ENCODE assay signal across 8 cellular contexts in the genomic region with DNA sequence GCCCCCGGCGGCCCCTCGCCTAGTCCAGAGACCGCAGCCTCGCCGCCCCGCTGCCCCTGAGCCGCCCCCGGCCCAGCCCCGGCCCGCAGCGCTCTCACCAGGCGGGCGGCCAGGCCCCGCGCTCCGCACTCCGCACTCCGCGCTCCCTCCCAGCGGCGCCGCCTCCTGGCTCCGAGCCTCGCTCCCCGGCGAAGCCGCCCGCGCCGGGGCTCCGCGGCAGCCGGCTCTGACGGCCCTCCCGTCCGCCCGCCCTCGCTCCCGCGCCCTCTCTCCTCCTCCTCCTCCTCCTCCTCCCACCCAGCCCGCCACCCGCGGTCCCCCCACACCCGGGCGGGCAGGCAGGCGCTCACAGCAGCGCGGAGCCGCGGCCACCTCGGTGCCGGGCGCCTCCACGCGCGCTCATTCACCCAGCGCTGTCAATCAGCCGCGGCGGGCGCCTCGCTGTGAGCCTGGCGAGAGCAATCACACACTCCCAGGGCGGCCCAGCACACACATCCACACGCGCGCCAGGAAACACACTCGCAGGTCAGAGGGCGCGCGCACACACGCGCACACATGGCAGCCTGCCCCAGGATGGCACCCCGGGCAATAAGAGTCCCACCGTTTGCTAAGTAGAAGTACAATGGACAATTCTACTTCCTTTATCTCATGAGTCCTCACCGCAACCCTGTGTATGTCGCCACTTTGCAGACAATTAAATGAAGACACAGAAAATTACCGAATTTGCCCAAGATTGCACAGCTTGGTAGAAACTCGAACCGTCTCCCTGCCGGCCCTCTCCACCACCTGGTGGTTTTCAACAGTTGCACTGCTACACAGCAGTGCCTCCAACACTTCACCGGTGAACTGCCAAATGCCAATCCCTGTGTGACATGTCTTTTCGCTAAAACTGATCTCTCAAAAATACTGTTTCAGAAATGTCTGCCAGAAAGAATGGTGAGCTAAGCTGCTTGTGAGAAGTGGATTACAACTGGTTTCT. TPM values are rescaled to one million over a fixed set of nuclear protein-coding genes. Genes with fewer than 3 reads are reported as not detected.
A peak's percentile ranks its signal among the peaks of the same experiment; 100 is the strongest.
DNase-seq lines count a peak whose midpoint lies in the region; ATAC-seq and TF ChIP-seq lines count a peak whose summit lies in the region.

A gene (minus strand): TSS at position 228 of the 979 bp plus-strand sequence.

- H3K79me2 ChIP-seq in Loucy (ENCODE audit: insufficient read depth, low read length) = no peaks in the 10 kb centered on the region

- peaks cover 9% of the 10 kb centered on the region for H3K27me3 ChIP-seq in Loucy (ENCODE audit: insufficient read depth, low read length, poor library complexity, severe bottlenecking)
- peaks cover 54% of the 10 kb centered on the region for H3K27me3 ChIP-seq in lower lobe of right lung (ENCODE audit: low read depth)

- H3K9ac ChIP-seq in ES-I3 (ENCODE audit: low read depth, low read length) (peak within 1 kb of the TSS; percentile 78; the same call in 1 of the 2 replicates), Loucy (ENCODE audit: low read depth, low read length, poor library complexity, severe bottlenecking) (peak within 1 kb of the TSS; percentile 61)

- H3K4me3 Mint-ChIP-seq in activated B cell treated with CpG ODN at 0.5 μM for 24 hours = peak within 1 kb of the TSS; percentile 76
- peak within 1 kb of the TSS; percentile 80 to 94 for H3K4me3 Mint-ChIP-seq in stimulated activated naive CD8-positive, alpha-beta T cell treated with anti-CD3 and anti-CD28 coated beads, Interleukin-15, amount 100 ng/mL, for 72 hours

- H3K9me3 Mint-ChIP-seq in activated B cell treated with CpG ODN at 0.5 μM for 24 hours = no peaks in the 10 kb centered on the region
- no peaks in the 10 kb centered on the region for H3K9me3 Mint-ChIP-seq in stimulated activated naive CD8-positive, alpha-beta T cell treated with anti-CD3 and anti-CD28 coated beads, Interleukin-15, amount 100 ng/mL, for 72 hours

- no peaks in the 10 kb centered on the region; the same call in 1 of the 2 replicates for H3K4me1 ChIP-seq in ES-I3 (ENCODE audit: insufficient read depth, low read length)
- H3K4me1 ChIP-seq in Loucy (ENCODE audit: insufficient read depth, low read length, poor library complexity, severe bottlenecking) = peaks cover 11% of the 10 kb centered on the region
- H3K4me1 ChIP-seq in lower lobe of right lung = peaks cover 14% of the 10 kb centered on the region

- peaks cover 62% of the 10 kb centered on the region for H3K27me3 Mint-ChIP-seq in activated B cell treated with CpG ODN at 0.5 μM for 24 hours
- H3K27me3 Mint-ChIP-seq in stimulated activated naive CD8-positive, alpha-beta T cell treated with anti-CD3 and anti-CD28 coated beads, Interleukin-15, amount 100 ng/mL, for 72 hours = peaks cover 95% of the 10 kb centered on the region

- H3K36me3 ChIP-seq in ES-I3 (ENCODE audit: insufficient read depth, low read length) = no peaks in the 10 kb centered on the region
- no peaks in the 10 kb centered on the region for H3K36me3 ChIP-seq in Loucy (ENCODE audit: insufficient read depth, low read length)
- no peaks in the 10 kb centered on the region for H3K36me3 ChIP-seq in lower lobe of right lung

- H3K27ac ChIP-seq in lower lobe of right lung = no peak within 1 kb of the TSS

- H3K27ac Mint-ChIP-seq in activated B cell treated with CpG ODN at 0.5 μM for 24 hours = no peak within 1 kb of the TSS
- peak within 1 kb of the TSS; percentile 77 to 87 for H3K27ac Mint-ChIP-seq in stimulated activated naive CD8-positive, alpha-beta T cell treated with anti-CD3 and anti-CD28 coated beads, Interleukin-15, amount 100 ng/mL, for 72 hours

- H3F3A ChIP-seq in Loucy (ENCODE audit: low read depth) = no peaks in the 10 kb centered on the region

- no peaks in the 10 kb centered on the region for H4K20me1 ChIP-seq in Loucy (ENCODE audit: insufficient read depth, low read length, poor library complexity, severe bottlenecking)

- H3K36me3 Mint-ChIP-seq in activated B cell treated with CpG ODN at 0.5 μM for 24 hours (ENCODE audit: low read depth) = no peaks in the 10 kb centered on the region

- H2AFZ ChIP-seq in Loucy (ENCODE audit: low read length) = peak within 1 kb of the TSS; percentile 41

- H3K9me3 ChIP-seq in ES-I3 (ENCODE audit: control insufficient read depth, insufficient read depth, low read length) = no peaks in the 10 kb centered on the region
- no peaks in the 10 kb centered on the region for H3K9me3 ChIP-seq in Loucy (ENCODE audit: insufficient read depth, low read depth, low read length)
- H3K9me3 ChIP-seq in lower lobe of right lung = no peaks in the 10 kb centered on the region

- H3K9me2 ChIP-seq in Loucy (replicated peaks; ENCODE audit: low read depth, low read length) = no peaks in the 10 kb centered on the region

- CTCF ChIA-PET in activated B cell treated with CpG ODN at 0.5 μM for 24 hours (lab: Charles Lee) = interaction anchor here (0.6 kb wide), 1 partner anchor 1342 kb away, joined by 3 read pairs; no protein-coding TSS in a partner anchor

- intact Hi-C loops in activated B cell treated with CpG ODN at 0.5 μM for 24 hours (cut with micrococcal nuclease) (no loop called here), lower lobe of right lung (cut with DNase I) (no loop called here)

- peaks cover 15% of the 10 kb centered on the region for H3K4me1 Mint-ChIP-seq in activated B cell treated with CpG ODN at 0.5 μM for 24 hours
- peaks cover 25% of the 10 kb centered on the region for H3K4me1 Mint-ChIP-seq in stimulated activated naive CD8-positive, alpha-beta T cell treated with anti-CD3 and anti-CD28 coated beads, Interleukin-15, amount 100 ng/mL, for 72 hours

- DNase-seq in activated B cell treated with CpG ODN at 0.5 μM for 24 hours (no peak), dermis blood vessel endothelial cell (peak; percentile 32), lower lobe of right lung (peak; percentile 62)
- no peak for DNase-seq in stimulated activated naive CD8-positive, alpha-beta T cell treated with anti-CD3 and anti-CD28 coated beads, Interleukin-15, amount 100 ng/mL, for 72 hours

- peak within 1 kb of the TSS; percentile 69 for H3K4me3 ChIP-seq in Loucy (ENCODE audit: low read length, poor library complexity, severe bottlenecking)
- H3K4me3 ChIP-seq in lower lobe of right lung = peak within 1 kb of the TSS; percentile 54

- peak; percentile 36 for TF ChIP-seq CTCF in Loucy (conservative IDR thresholded peaks at IDR 0.05; ENCODE audit: low read length)
- TF ChIP-seq CTCF in activated B cell treated with CpG ODN at 0.5 μM for 24 hours (IDR thresholded peaks at IDR 0.05) = no peak
- no peak for TF ChIP-seq CTCF in lower lobe of right lung (IDR thresholded peaks at IDR 0.05)

- POLR2A ChIA-PET in activated B cell treated with CpG ODN at 0.5 μM for 24 hours (lab: Charles Lee) = no interaction called here

- ATAC-seq in activated B cell treated with CpG ODN at 0.5 μM for 24 hours (ENCODE audit: low read depth) (peak; percentile 64), lower lobe of right lung (peak; percentile 73 to 82), GM21737 (IDR thresholded peaks at IDR 0.05; ENCODE audit: unreplicated experiment) (no peak), GM21423 (IDR thresholded peaks at IDR 0.05; ENCODE audit: unreplicated experiment) (no peak)
- ATAC-seq in stimulated activated naive CD8-positive, alpha-beta T cell treated with anti-CD3 and anti-CD28 coated beads, Interleukin-15, amount 100 ng/mL, for 72 hours = peak; percentile 71

- peak within 1 kb of the TSS; percentile 76 for H3K4me2 ChIP-seq in Loucy (ENCODE audit: low read depth, low read length, poor library complexity, severe bottlenecking)

RNA-seq across cellular contexts. Expression of the gene that starts here (rescaled TPM):
- total RNA-seq in activated B cell treated with CpG ODN at 0.5 μM for 24 hours = 0.10 TPM in 1 of 2 replicates, not detected in the other
- not detected in 2 replicates for total RNA-seq in dermis blood vessel endothelial cell
- total RNA-seq in lower lobe of right lung = 0.47 TPM

Comparison
In these comparisons a context has a peak if more than half of its experiments do, and no peak if none do; other contexts are left out.
1. Peak in ATAC-seq in activated B cell treated with CpG ODN at 0.5 μM for 24 hours; RNA of the gene not detected or under 1 TPM.
2. Peak in DNase-seq in dermis blood vessel endothelial cell; RNA of the gene not detected or under 1 TPM.
3. Peak in DNase-seq, ATAC-seq and H3K4me3 ChIP-seq in lower lobe of right lung; RNA of the gene not detected or under 1 TPM.